Comparison of ENCODE assay signal across 9 cellular contexts in the genomic region with DNA sequence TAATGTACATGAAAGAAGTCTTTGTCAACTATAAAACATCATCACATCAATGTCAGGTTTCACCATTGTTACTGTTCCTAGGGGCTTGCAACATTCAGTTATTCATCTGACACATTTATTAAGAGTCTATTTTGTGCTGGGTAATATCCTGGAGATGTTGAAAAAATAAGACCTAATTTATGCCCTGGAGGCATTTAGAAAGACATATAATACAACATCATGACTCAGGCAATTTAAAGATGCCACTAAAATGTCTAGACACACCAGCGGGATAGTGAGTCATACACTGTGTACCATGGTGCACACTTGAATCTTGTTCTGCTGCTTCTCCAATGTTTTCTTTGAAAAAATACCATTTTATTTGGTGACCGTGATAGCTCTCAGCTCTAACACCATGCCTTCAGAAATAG. TPM values are rescaled to one million over a fixed set of nuclear protein-coding genes. Genes with fewer than 3 reads are reported as not detected.
DNase-seq lines count a peak whose midpoint lies in the region; ATAC-seq and TF ChIP-seq lines count a peak whose summit lies in the region.
"Had no signal": no experiment of that assay in that cellular context is flagged by ENCODE, and none has a peak within 500 bp of the region (broad histone marks: within the 10 kb centered on the region; RNA-seq: fewer than 3 reads in every experiment).

No MANE protein-coding gene starts in this region.

- no peak for TF ChIP-seq POLR2A in HCT116 (IDR thresholded peaks at IDR 0.05; ENCODE audit: borderline replicate concordance, extremely low read depth, insufficient read depth, insufficient read length)

- H3K9me3 Mint-ChIP-seq in T-cell, result no peaks in the 10 kb centered on the region

- peak; percentile 76 for ATAC-seq in HCT116
- no peak for ATAC-seq in T-cell (replicated peaks in 1 of 4)

- no peaks in the 10 kb centered on the region for H3K9me3 ChIP-seq in HCT116 (ENCODE audit: control insufficient read depth in 1 of 2, insufficient read depth in 1 of 2, low read depth in 1 of 2, low read length in 2 of 2)
- H3K9me3 ChIP-seq in SJSA1 (replicated peaks), result no peaks in the 10 kb centered on the region
- no peaks in the 10 kb centered on the region for H3K9me3 ChIP-seq in skeletal muscle tissue (ENCODE audit: control insufficient read depth in 3 of 3, low read length in 3 of 3)

- H3K27ac Mint-ChIP-seq in T-cell, result no peak overlapping the region

- H3K36me3 Mint-ChIP-seq in T-cell, result no peaks in the 10 kb centered on the region

- no peaks in the 10 kb centered on the region for H3K79me2 ChIP-seq in HCT116 (ENCODE audit: insufficient read depth, low read length)

- H3K36me3 ChIP-seq in HCT116 (ENCODE audit: control insufficient read depth in 1 of 2, insufficient read depth in 2 of 2, low read length in 2 of 2) (no peaks in the 10 kb centered on the region), SJSA1 (no peaks in the 10 kb centered on the region), skeletal muscle tissue (ENCODE audit: control insufficient read depth in 3 of 3, insufficient read depth in 3 of 3, low read length in 3 of 3) (no peaks in the 10 kb centered on the region)

- no peak overlapping the region for H3K4me3 Mint-ChIP-seq in T-cell

- H3K27me3 Mint-ChIP-seq in T-cell, result peaks cover 2 to 11% of the 10 kb centered on the region in 2 donors

- RAD21 ChIA-PET in HCT116 (lab: Charles Lee; ENCODE audit: low non-redundant PET in 1 of 2, low total read pairs in 2 of 2, uncharacterized antibody in 2 of 2, unreplicated experiment in 2 of 2), result no interaction called here

- H3K4me1 Mint-ChIP-seq in T-cell, result no peaks in the 10 kb centered on the region

- intact Hi-C loops in HCT116 (cut with micrococcal nuclease), result no loop called here

- no peak overlapping the region for H2AFZ ChIP-seq in HCT116 (ENCODE audit: low read depth, low read length, poor library complexity, severe bottlenecking)

- no TSS peak for BruUV-seq in HCT116 (replicated peaks; lab: Mats Ljungman, UMichigan)

- no peaks in the 10 kb centered on the region for H4K20me1 ChIP-seq in HCT116 (ENCODE audit: insufficient read depth)

- H3K9ac ChIP-seq in HCT116 (ENCODE audit: low read length) (no peak overlapping the region), skeletal muscle tissue (ENCODE audit: low read depth in 1 of 3, low read length in 3 of 3) (peak overlapping the region in 2 of 3 donors; percentile 7 to 69)

- DNase-seq in HCT116 (ENCODE audit: low read depth, low spot score), result peak; percentile 23
- peak; percentile 58 to 66 for DNase-seq in SJSA1 (ENCODE audit: low read depth in 1 of 2, low spot score in 2 of 2)
- DNase-seq in foreskin fibroblast, result peak; percentile 67 to 82
- no peak for DNase-seq in T-cell
- DNase-seq in OCI-M2 (lab: John Stamatoyannopoulos, UW; ENCODE audit: unreplicated experiment), result no peak
- no peak for DNase-seq in anterior cingulate cortex (lab: John Stamatoyannopoulos, UW)
- no peak for DNase-seq in superior temporal gyrus (ENCODE audit: extremely low spot score)

- no peaks in the 10 kb centered on the region for H3K27me3 ChIP-seq in HCT116 (ENCODE audit: insufficient read depth, low read length)
- H3K27me3 ChIP-seq in SJSA1 (replicated peaks), result no peaks in the 10 kb centered on the region
- no peaks in the 10 kb centered on the region for H3K27me3 ChIP-seq in skeletal muscle tissue (ENCODE audit: control insufficient read depth in 3 of 3, insufficient read depth in 3 of 3, low read length in 3 of 3)

- H3K4me3 ChIP-seq in HCT116 (replicated peaks in 1 of 2; ENCODE audit: low read depth in 1 of 2, low read length in 2 of 2) (no peak overlapping the region), SJSA1 (no peak overlapping the region), foreskin fibroblast (ENCODE audit: low read depth in 1 of 2, low read length in 2 of 2) (no peak overlapping the region), skeletal muscle tissue (ENCODE audit: low read length in 3 of 3) (no peak overlapping the region)

- no peaks in the 10 kb centered on the region for H3K9me2 ChIP-seq in HCT116 (ENCODE audit: insufficient read depth)

- no peak overlapping the region for H3K4me2 ChIP-seq in HCT116 (ENCODE audit: low read length)

- POLR2A ChIA-PET in HCT116 (lab: Charles Lee), result no interaction called here
- POLR2A ChIA-PET in T-cell (lab: Charles Lee), result no interaction called here

- H3K4me1 ChIP-seq in HCT116 (ENCODE audit: control insufficient read depth in 1 of 2, insufficient read depth in 2 of 2, low read length in 2 of 2) (peaks cover 0 to 9% of the 10 kb centered on the region in 2 experiments; a peak in 2 of 4 replicates), SJSA1 (replicated peaks) (peaks cover 19% of the 10 kb centered on the region), skeletal muscle tissue (ENCODE audit: control insufficient read depth in 3 of 3, insufficient read depth in 3 of 3, low read length in 3 of 3) (peaks cover 3 to 14% (median 10%) of the 10 kb centered on the region in 3 donors)

- TF ChIP-seq CTCF in HCT116 (IDR thresholded peaks at IDR 0.05 in 2 of 3, conservative IDR thresholded peaks at IDR 0.05 in 1 of 3; ENCODE audit: borderline replicate concordance in 1 of 3, insufficient read depth in 1 of 3, low read depth in 2 of 3, low read length in 2 of 3) (no peak), foreskin fibroblast (IDR thresholded peaks at IDR 0.05; ENCODE audit: low read depth, low read length) (no peak)

- no peak for TF ChIP-seq RAD21 in HCT116 (IDR thresholded peaks at IDR 0.05; ENCODE audit: low read depth)

- H3K27ac ChIP-seq in HCT116 (ENCODE audit: low read depth, low read length) (no peak overlapping the region), SJSA1 (peak overlapping the region; percentile 92), skeletal muscle tissue (ENCODE audit: low read depth, low read length) (peak overlapping the region; percentile 59)

- CTCF ChIA-PET in HCT116 (lab: Charles Lee), result no interaction called here
- CTCF ChIA-PET in T-cell (lab: Charles Lee), result no interaction called here

TF ChIP-seq in HCT116, 20 proteins besides CTCF, POLR2A, EP300 and RAD21:
- TF ChIP-seq JUND (IDR thresholded peaks at IDR 0.05), result peak; percentile 41
- TF ChIP-seq SIN3A (IDR thresholded peaks at IDR 0.05; ENCODE audit: low read depth), result no peak
- peak; percentile 41; the same call in 1 of the 2 replicates for TF ChIP-seq FOSL1 (IDR thresholded peaks at IDR 0.05; ENCODE audit: low read depth)
- no peak for TF ChIP-seq EGR1 (IDR thresholded peaks at IDR 0.05; ENCODE audit: low read depth)

RNA-seq across cellular contexts. Expression of a gene that starts 19.1 kb away (rescaled TPM):
- total RNA-seq in HCT116 (2021; ENCODE audit: unreplicated experiment) (not detected), skeletal muscle tissue (74.6 TPM), T-cell (not detected)
- not detected in 2 replicates for polyA plus RNA-seq in HCT116 (2012)
- total RNA-seq in SJSA1 (2014; rRNA removed; shearing (Covaris generic)), result not detected in 2 replicates
- total RNA-seq: myocyte had no signal

Comparison
In these comparisons a context has a peak if more than half of its experiments do, and no peak if none do; other contexts are left out.
1. DNase-seq: peak in HCT116 (single experiment), SJSA1 (2 of 2) and foreskin fibroblast (2 of 2); none in T-cell (0 of 34), OCI-M2 (single experiment), anterior cingulate cortex (0 of 58) and superior temporal gyrus (single experiment).
2. RNA of a gene that starts 19.1 kb away (total RNA-seq): 74.6 TPM in skeletal muscle tissue (single experiment); not detected in HCT116 (single experiment), not detected in SJSA1 and not detected in T-cell; every median in the first group is over 10 times any median in the second.